Comparison of ENCODE assay signal across 8 cellular contexts in the genomic region with DNA sequence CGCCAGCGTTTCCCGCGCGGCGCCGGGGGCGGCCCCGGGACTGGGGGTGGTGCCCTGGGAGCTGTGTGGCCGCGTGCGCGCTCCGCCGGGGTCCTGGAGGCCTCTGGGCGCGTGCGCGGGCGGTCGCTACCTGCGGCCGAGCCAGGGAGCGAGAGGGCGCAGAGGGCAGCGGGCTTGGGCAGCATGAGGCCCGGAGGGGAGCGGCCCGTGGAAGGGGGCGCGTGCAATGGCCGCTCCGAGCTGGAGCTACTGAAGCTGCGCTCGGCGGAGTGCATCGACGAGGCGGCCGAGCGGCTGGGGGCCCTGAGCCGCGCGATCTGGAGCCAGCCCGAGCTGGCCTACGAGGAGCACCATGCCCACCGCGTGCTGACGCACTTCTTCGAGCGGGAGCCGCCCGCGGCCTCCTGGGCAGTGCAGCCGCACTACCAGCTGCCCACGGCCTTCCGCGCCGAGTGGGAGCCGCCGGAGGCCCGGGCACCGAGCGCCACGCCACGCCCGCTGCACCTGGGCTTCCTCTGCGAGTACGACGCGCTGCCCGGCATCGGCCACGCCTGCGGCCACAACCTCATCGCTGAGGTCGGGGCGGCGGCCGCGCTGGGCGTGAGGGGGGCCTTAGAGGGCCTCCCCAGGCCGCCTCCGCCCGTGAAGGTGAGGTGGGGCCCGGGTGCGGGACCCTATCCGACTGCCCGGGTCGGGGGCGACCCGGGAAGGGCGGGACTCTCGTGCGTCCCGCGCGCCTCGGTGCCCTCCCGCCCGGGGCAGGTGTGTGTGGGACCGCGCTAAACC. TPM values are rescaled to one million over a fixed set of nuclear protein-coding genes. Genes with fewer than 3 reads are reported as not detected.
DNase-seq lines count a peak whose midpoint lies in the region; ATAC-seq, FAIRE-seq and TF ChIP-seq lines count a peak whose summit lies in the region.

Gene PM20D2 (plus strand): TSS at position 94 of the 786 bp plus-strand sequence. CDS start 90 bp downstream, at position 184.

- H3K27ac ChIP-seq in RWPE2 (ENCODE audit: poor library complexity, severe bottlenecking) (peak within 1 kb of the TSS; percentile 76), thymus (ENCODE audit: low read depth) (peak within 1 kb of the TSS; percentile 84)

- H3K4me1 ChIP-seq in RWPE2 (ENCODE audit: insufficient read depth, poor library complexity, severe bottlenecking) = peaks cover 6% of the 10 kb centered on the region
- no peaks in the 10 kb centered on the region for H3K4me1 ChIP-seq in thymus (ENCODE audit: control insufficient read depth, insufficient read depth, low read length)

- under 1% methylated on average over 103 of the region's 103 CpGs for WGBS in thymus

- H3K9me3 ChIP-seq in RWPE2 (ENCODE audit: severe bottlenecking) (no peaks in the 10 kb centered on the region), thymus (ENCODE audit: control insufficient read depth) (no peaks in the 10 kb centered on the region)

- FAIRE-seq in frontal cortex (lab: Jason Lieb, UNC) = no peak

- H3K9me3 Mint-ChIP-seq in osteocyte (ENCODE audit: unreplicated experiment) = no peaks in the 10 kb centered on the region

- peak within 1 kb of the TSS; percentile 69 for H3K4me3 ChIP-seq in RWPE2 (ENCODE audit: severe bottlenecking)
- H3K4me3 ChIP-seq in thymus (ENCODE audit: low read length) = peak within 1 kb of the TSS; percentile 85

- peak within 1 kb of the TSS; percentile 66 for H3K27ac Mint-ChIP-seq in osteocyte (ENCODE audit: unreplicated experiment)

- peaks cover 17% of the 10 kb centered on the region for H3K36me3 ChIP-seq in RWPE2 (ENCODE audit: low read depth)
- no peaks in the 10 kb centered on the region for H3K36me3 ChIP-seq in thymus (ENCODE audit: control insufficient read depth, insufficient read depth)

- peak; percentile 66 for ATAC-seq in GM21381 (IDR thresholded peaks at IDR 0.05; ENCODE audit: unreplicated experiment)
- ATAC-seq in RWPE2 (ENCODE audit: low read depth) = peak; percentile 81

- TF ChIP-seq CTCF in RWPE2 (IDR thresholded peaks at IDR 0.05; ENCODE audit: poor library complexity, severe bottlenecking) (no peak), osteocyte (IDR thresholded peaks at IDR 0.05) (no peak)

- H3K36me3 Mint-ChIP-seq in osteocyte (ENCODE audit: unreplicated experiment) = peaks cover 10% of the 10 kb centered on the region

- H3K27me3 Mint-ChIP-seq in osteocyte (ENCODE audit: unreplicated experiment) = no peaks in the 10 kb centered on the region

- H3K27me3 ChIP-seq in RWPE2 (ENCODE audit: insufficient read depth, poor library complexity, severe bottlenecking) (no peaks in the 10 kb centered on the region), thymus (ENCODE audit: control insufficient read depth, insufficient read depth) (no peaks in the 10 kb centered on the region)

- peaks cover 38% of the 10 kb centered on the region for H3K4me1 Mint-ChIP-seq in osteocyte (ENCODE audit: unreplicated experiment)

- peak within 1 kb of the TSS; percentile 76 for H3K4me3 Mint-ChIP-seq in osteocyte (ENCODE audit: unreplicated experiment)

- DNase-seq in DMS53 (lab: John Stamatoyannopoulos, UW) = peak; percentile 86
- peak; percentile 67 for DNase-seq in HT1080 (ENCODE audit: low read depth)
- DNase-seq in RWPE2 (ENCODE audit: low spot score) = peak; percentile 69
- DNase-seq in activated gamma-delta T cell (lab: John Stamatoyannopoulos, UW) = peak; percentile 43
- DNase-seq in frontal cortex (ENCODE audit: low spot score in 2 of 2) = peak; percentile 74 to 76
- DNase-seq in osteocyte (ENCODE audit: extremely low spot score, unreplicated experiment) = peak; percentile 87

RNA-seq across cellular contexts. Expression of gene PM20D2, which starts in this region (rescaled TPM):
- total RNA-seq in HT1080 (2014; rRNA removed; shearing (Covaris generic)) = 17.5 and 22.4 TPM in 2 replicates
- polyA plus RNA-seq in HT1080 (2015; cell fraction: cytosol; rRNA removed) = 18.3 and 22.4 TPM in 2 replicates
- 17.4 and 20.7 TPM in 2 replicates for polyA plus RNA-seq in HT1080 (2015; cell fraction: nucleus; rRNA removed)
- total RNA-seq in frontal cortex = 19.6 TPM
- total RNA-seq in osteocyte = 7.9 and 9.2 TPM in 2 replicates
- 17.2 TPM for polyA plus RNA-seq in thymus

Comparison
In these comparisons a context has a peak if more than half of its experiments do, and no peak if none do; other contexts are left out.
1. Peak in every context shown above with its lines: DNase-seq, ATAC-seq, H3K4me3 ChIP-seq and H3K27ac ChIP-seq.